Comparison of ENCODE assay signal across 8 cellular contexts in the genomic region with DNA sequence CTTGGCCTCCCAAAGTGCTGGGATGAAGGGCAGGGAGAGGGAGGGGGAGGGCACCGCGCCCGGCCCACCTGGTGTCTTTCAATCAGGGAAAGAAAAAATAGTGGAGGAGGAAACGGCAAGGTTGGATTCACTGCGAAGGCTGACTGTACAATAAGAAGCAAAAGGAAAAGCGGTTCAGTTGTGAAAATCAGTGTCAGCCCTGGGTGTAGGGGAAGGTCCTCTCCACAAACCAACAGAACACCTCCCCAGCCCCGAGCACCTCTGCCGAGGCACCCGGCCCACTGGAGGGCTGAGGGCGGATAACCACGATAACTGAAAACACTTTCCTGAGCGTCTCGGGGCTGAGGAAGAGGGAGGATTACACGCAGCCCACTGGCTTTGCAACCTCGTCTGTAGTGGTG. TPM values are rescaled to one million over a fixed set of nuclear protein-coding genes. Genes with fewer than 3 reads are reported as not detected.
A peak's percentile ranks its signal among the peaks of the same experiment; 100 is the strongest.
DNase-seq lines count a peak whose midpoint lies in the region; ATAC-seq, FAIRE-seq and TF ChIP-seq lines count a peak whose summit lies in the region.

No MANE protein-coding gene starts in this region.

- no peaks in the 10 kb centered on the region for H3K36me3 Mint-ChIP-seq in naive B cell

- peak overlapping the region; percentile 100 for H3K4me2 ChIP-seq in BLaER1
- peak overlapping the region; percentile 96 for H3K4me2 ChIP-seq in OCI-LY3 (ENCODE audit: low read length)
- H3K4me2 ChIP-seq in K562 (ENCODE audit: insufficient read depth, low read length) = peak overlapping the region; percentile 95

- no peak for TF ChIP-seq EP300 in K562 (IDR thresholded peaks at IDR 0.05; ENCODE audit: low read length)

- ATAC-seq in K562 = peak; percentile 1; the same call in 2 of the 3 replicates
- no peak for ATAC-seq in naive B cell (ENCODE audit: low read depth in 2 of 2)
- no peak for ATAC-seq in GM19467 (IDR thresholded peaks at IDR 0.05; ENCODE audit: unreplicated experiment)
- no peak for ATAC-seq in HG03175 (IDR thresholded peaks at IDR 0.05; ENCODE audit: unreplicated experiment)

- DNase-seq in K562 (ENCODE audit: extremely low read depth in 1 of 4, low spot score in 3 of 4) (peak in 2 of 4 experiments; percentile 35 to 51), naive B cell (no peak), NCI-H146 treated with DMSO at 0.1 percent for 48 hours (lab: John Stamatoyannopoulos, UW; ENCODE audit: unreplicated experiment) (no peak), NCI-H1417 treated with DMSO at 0.1 percent for 48 hours (lab: John Stamatoyannopoulos, UW) (no peak)

- H3K27me3 ChIP-seq in BLaER1 (no peaks in the 10 kb centered on the region), OCI-LY3 (ENCODE audit: low read depth, low read length) (no peaks in the 10 kb centered on the region), K562 (ENCODE audit: control insufficient read depth in 2 of 2, insufficient read depth in 2 of 2, low read length in 2 of 2) (no peaks in the 10 kb centered on the region; a peak in 1 of 5 replicates)

- H3K36me3 ChIP-seq in BLaER1 (peaks cover 16% of the 10 kb centered on the region), OCI-LY3 (replicated peaks; ENCODE audit: low read depth, low read length) (peaks cover 12% of the 10 kb centered on the region), K562 (ENCODE audit: control insufficient read depth, insufficient read depth, low read length) (peaks cover 15% of the 10 kb centered on the region)

- no peaks in the 10 kb centered on the region for H3K27me3 Mint-ChIP-seq in naive B cell

- TF ChIP-seq POLR2A in K562 (conservative IDR thresholded peaks at IDR 0.05) = no peak; the same call in 1 of the 2 replicates

- intact Hi-C loops in K562 (cut with micrococcal nuclease) = loop anchor here (5.0 to 10.0 kb wide), 4 partner anchors 52 to 694 kb away; partner anchors contain the start of genes APRT and ZNF778

- H2AFZ ChIP-seq in OCI-LY3 (ENCODE audit: low read depth, low read length) (no peak overlapping the region), K562 (ENCODE audit: low read depth, low read length) (peak overlapping the region; percentile 87)

- H3K27ac ChIP-seq in BLaER1 = peak overlapping the region; percentile 97
- H3K27ac ChIP-seq in OCI-LY3 (ENCODE audit: low read length) = no peak overlapping the region
- H3K27ac ChIP-seq in K562 (ENCODE audit: extremely low read depth, low read depth, low read length) = peak overlapping the region; percentile 90

- peak overlapping the region; percentile 63 to 86 (median 71) for H3K4me3 Mint-ChIP-seq in naive B cell

- H3K27ac Mint-ChIP-seq in naive B cell = peak overlapping the region in 4 of 6 donors; percentile 57 to 90 (median 80)

- CTCF ChIA-PET in K562 (lab: Yijun Ruan, JAX; ENCODE audit: low intra/inter-chr PET ratio) = interaction anchor here (0.9 kb wide), 1 partner anchor 173 kb away, joined by 3 read pairs; no protein-coding TSS in a partner anchor

- H3K4me3 ChIP-seq in BLaER1 (peak overlapping the region; percentile 98), OCI-LY3 (ENCODE audit: low read length) (peak overlapping the region; percentile 79; the same call in 1 of the 2 replicates), K562 (peak overlapping the region; percentile 77)

- no peaks in the 10 kb centered on the region for H3K9me1 ChIP-seq in K562 (ENCODE audit: control insufficient read depth, insufficient read depth, low read length)

- FAIRE-seq in K562 (lab: Jason Lieb, UNC) = peak; percentile 74

- H3K9ac ChIP-seq in BLaER1 = peak overlapping the region; percentile 98
- no peak overlapping the region for H3K9ac ChIP-seq in OCI-LY3 (ENCODE audit: low read length)
- peak overlapping the region; percentile 93 to 99 for H3K9ac ChIP-seq in K562 (ENCODE audit: insufficient read depth in 1 of 2, low read depth in 2 of 2, low read length in 2 of 2)

- peaks cover 62% of the 10 kb centered on the region for H3K4me1 ChIP-seq in BLaER1
- H3K4me1 ChIP-seq in OCI-LY3 (ENCODE audit: low read length) = peaks cover 28% of the 10 kb centered on the region
- H3K4me1 ChIP-seq in K562 (replicated peaks in 1 of 2; ENCODE audit: control insufficient read depth in 2 of 2, insufficient read depth in 2 of 2, low read length in 2 of 2) = peaks cover 36 to 67% of the 10 kb centered on the region in 2 experiments; a peak in 4 of 5 replicates

- BruUV-seq in K562 (replicated peaks; lab: Mats Ljungman, UMichigan) = no TSS peak

- H3K79me2 ChIP-seq in OCI-LY3 (ENCODE audit: low read length) (peaks cover 41% of the 10 kb centered on the region), K562 (ENCODE audit: control insufficient read depth, insufficient read depth, low read length) (peaks cover 56% of the 10 kb centered on the region)

- H3K4me1 Mint-ChIP-seq in naive B cell = peaks cover 12 to 39% (median 16%) of the 10 kb centered on the region in 3 donors

- H3K9me3 ChIP-seq in BLaER1 (no peaks in the 10 kb centered on the region), OCI-LY3 (ENCODE audit: insufficient read depth, low read length) (no peaks in the 10 kb centered on the region), K562 (replicated peaks; ENCODE audit: control insufficient read depth, insufficient read depth, low read depth, low read length) (no peaks in the 10 kb centered on the region)

- peaks cover 29% of the 10 kb centered on the region for H4K20me1 ChIP-seq in BLaER1
- peaks cover 4% of the 10 kb centered on the region; the same call in 1 of the 2 replicates for H4K20me1 ChIP-seq in OCI-LY3 (ENCODE audit: insufficient read depth, low read length)
- H4K20me1 ChIP-seq in K562 (replicated peaks; ENCODE audit: control insufficient read depth, insufficient read depth, low read length) = no peaks in the 10 kb centered on the region; the same call in 1 of the 2 replicates

- TF ChIP-seq CTCF in OCI-LY3 (IDR thresholded peaks at IDR 0.05; ENCODE audit: low read depth, low read length) (no peak), K562 (IDR thresholded peaks at IDR 0.05 in 2 of 3, conservative IDR thresholded peaks at IDR 0.05 in 1 of 3; ENCODE audit: insufficient read depth in 2 of 3, low read depth in 1 of 3, low read length in 3 of 3) (no peak)

- in situ Hi-C loops in K562 (cut with MboI) = no loop called here

- 0% methylated on average over 14 of the region's 15 CpGs for WGBS in K562 (ENCODE audit: insufficient coverage, low coverage, missing lambda C conversion rate)

- TF ChIP-seq RAD21 in K562 (CRISPR knock-in tag; conservative IDR thresholded peaks at IDR 0.05 in 1 of 2, IDR thresholded peaks at IDR 0.05 in 1 of 2) = no peak

- H3K9me3 Mint-ChIP-seq in naive B cell = no peaks in the 10 kb centered on the region

- POLR2A ChIA-PET in K562 (lab: Yijun Ruan, JAX) = interaction anchor here (0.7 to 2.0 kb wide), 8 partner anchors 8 to 723 kb away, joined by 3 to 9 read pairs (median 4); no protein-coding TSS in a partner anchor

RNA-seq across cellular contexts. Expression of gene SPG7, which starts 1.4 kb away (rescaled TPM):
- total RNA-seq in K562 (2011; cell fraction: chromatin; rRNA removed; ENCODE audit: low replicate concordance) = 538 and 821 TPM in 2 replicates
- total RNA-seq in K562 (2011; cell fraction: nucleolus; rRNA removed) = 360 and 372 TPM in 2 replicates
- total RNA-seq in K562 (2011; cell fraction: nucleoplasm; rRNA removed) = 370 and 431 TPM in 2 replicates
- total RNA-seq in K562 (2014; rRNA removed) = 67.4 and 136 TPM in 2 replicates
- 37.3 and 41.2 TPM in 2 replicates for total RNA-seq in K562 (2014; rRNA removed; fragmentation: Illumina TruSeq; extraction: Trizol)
- 51.9 and 55.5 TPM in 2 replicates for total RNA-seq in K562 (2015; rRNA removed; fragmentation: Illumina TruSeq; extraction: Trizol)
- 74.8 and 75.4 TPM in 2 replicates for total RNA-seq in K562 (2021)
- polyA plus RNA-seq in K562 (2011; rRNA removed) = 44.2 and 53.2 TPM in 2 replicates
- 33.7 and 35.7 TPM in 2 replicates for polyA plus RNA-seq in K562 (2011; cell fraction: cytosol; rRNA removed)
- polyA plus RNA-seq in K562 (2011; cell fraction: nucleus; rRNA removed) = 243 and 279 TPM in 2 replicates
- 41.5 and 49.6 TPM in 2 replicates for polyA plus RNA-seq in K562 (2012)
- 49.2 and 49.4 TPM in 2 replicates for polyA plus RNA-seq in K562 (2014; fragmentation: Illumina TruSeq; extraction: Trizol)
- polyA plus RNA-seq in K562 (2014; fragmentation: Nextera tagmentation; extraction: Ambion mirVana) = 1 to 10 TPM; 5.8 to 7.0 TPM
- polyA plus RNA-seq in K562 (2014; rRNA removed) = 62.6 and 89.1 TPM in 2 replicates
- polyA minus RNA-seq in K562 (2011; rRNA and poly(A)+ RNA removed) = 44.3 and 53.3 TPM in 2 replicates
- 30.5 and 50.1 TPM in 2 replicates for polyA minus RNA-seq in K562 (2011; cell fraction: cytosol; rRNA and poly(A)+ RNA removed)
- polyA minus RNA-seq in K562 (2011; cell fraction: nucleus; rRNA and poly(A)+ RNA removed) = 79.4 and 87.9 TPM in 2 replicates
- polyA plus RNA-seq in naive B cell (ENCODE audit: low read depth in 6 of 6) = 10 to 100 TPM; 34.8 to 54.1 (median 40.0) TPM

RNA-seq across cellular contexts. Expression of gene ANKRD11, which starts 16.4 kb away (rescaled TPM):
- 521 and 557 TPM in 2 replicates for total RNA-seq in K562 (2011; cell fraction: chromatin; rRNA removed; ENCODE audit: low replicate concordance)
- 219 and 271 TPM in 2 replicates for total RNA-seq in K562 (2011; cell fraction: nucleolus; rRNA removed)
- total RNA-seq in K562 (2011; cell fraction: nucleoplasm; rRNA removed) = 280 and 307 TPM in 2 replicates
- total RNA-seq in K562 (2014; rRNA removed) (49.2 and 58.7 TPM in 2 replicates), K562 (2014; rRNA removed; fragmentation: Illumina TruSeq; extraction: Trizol) (25.4 and 31.7 TPM in 2 replicates), K562 (2015; rRNA removed; fragmentation: Illumina TruSeq; extraction: Trizol) (26.9 and 27.6 TPM in 2 replicates), K562 (2021) (114 and 126 TPM in 2 replicates)
- polyA plus RNA-seq in K562 (2011; rRNA removed) (24.1 and 24.5 TPM in 2 replicates), K562 (2014; fragmentation: Illumina TruSeq; extraction: Trizol) (41.9 and 66.8 TPM in 2 replicates), K562 (2014; fragmentation: Nextera tagmentation; extraction: Ambion mirVana) (1 to 10 TPM; 4.7 to 5.4 TPM), K562 (2014; rRNA removed) (75.6 and 83.7 TPM in 2 replicates), naive B cell (ENCODE audit: low read depth in 6 of 6) (10 to 100 TPM in 3 of 6 donors, 1 to 10 TPM in 2, under 1 TPM in 1; 0.78 to 24.8 (median 10.1) TPM)
- polyA plus RNA-seq in K562 (2011; cell fraction: cytosol; rRNA removed) = 24.1 and 43.3 TPM in 2 replicates
- polyA plus RNA-seq in K562 (2011; cell fraction: nucleus; rRNA removed) = 82.4 and 115 TPM in 2 replicates
- 58.0 and 101 TPM in 2 replicates for polyA plus RNA-seq in K562 (2012)
- polyA minus RNA-seq in K562 (2011; rRNA and poly(A)+ RNA removed) = 22.7 and 27.7 TPM in 2 replicates
- 41.4 and 57.3 TPM in 2 replicates for polyA minus RNA-seq in K562 (2011; cell fraction: cytosol; rRNA and poly(A)+ RNA removed)
- polyA minus RNA-seq in K562 (2011; cell fraction: nucleus; rRNA and poly(A)+ RNA removed) = 37.2 and 51.5 TPM in 2 replicates

RNA-seq across cellular contexts. Expression of gene RPL13, which starts 53.7 kb away (rescaled TPM):
- total RNA-seq in K562 (2011; cell fraction: chromatin; rRNA removed; ENCODE audit: low replicate concordance) = 190 and 375 TPM in 2 replicates
- 1,145 and 1,282 TPM in 2 replicates for total RNA-seq in K562 (2011; cell fraction: nucleolus; rRNA removed)
- total RNA-seq in K562 (2011; cell fraction: nucleoplasm; rRNA removed) = 741 and 1,472 TPM in 2 replicates
- 6,042 and 8,261 TPM in 2 replicates for total RNA-seq in K562 (2014; rRNA removed)
- 916 and 1,208 TPM in 2 replicates for total RNA-seq in K562 (2014; rRNA removed; fragmentation: Illumina TruSeq; extraction: Trizol)
- 2,074 and 2,169 TPM in 2 replicates for total RNA-seq in K562 (2015; rRNA removed; fragmentation: Illumina TruSeq; extraction: Trizol)
- total RNA-seq in K562 (2021) = 2,859 and 3,283 TPM in 2 replicates
- polyA plus RNA-seq in K562 (2011; rRNA removed) = 1,633 and 2,887 TPM in 2 replicates
- 3,426 and 8,334 TPM in 2 replicates for polyA plus RNA-seq in K562 (2011; cell fraction: cytosol; rRNA removed)
- 2,104 and 2,686 TPM in 2 replicates for polyA plus RNA-seq in K562 (2011; cell fraction: nucleus; rRNA removed)
- 2,765 and 5,488 TPM in 2 replicates for polyA plus RNA-seq in K562 (2012)
- 1,258 and 1,518 TPM in 2 replicates for polyA plus RNA-seq in K562 (2014; fragmentation: Illumina TruSeq; extraction: Trizol)
- 100 to 1,000 TPM; 227 to 348 TPM for polyA plus RNA-seq in K562 (2014; fragmentation: Nextera tagmentation; extraction: Ambion mirVana)
- polyA plus RNA-seq in K562 (2014; rRNA removed) = 4,293 and 4,381 TPM in 2 replicates
- polyA minus RNA-seq in K562 (2011; rRNA and poly(A)+ RNA removed) = 413 and 474 TPM in 2 replicates
- polyA minus RNA-seq in K562 (2011; cell fraction: cytosol; rRNA and poly(A)+ RNA removed) = 1,370 and 2,343 TPM in 2 replicates
- polyA minus RNA-seq in K562 (2011; cell fraction: nucleus; rRNA and poly(A)+ RNA removed) = 505 and 641 TPM in 2 replicates
- polyA plus RNA-seq in naive B cell (ENCODE audit: low read depth in 6 of 6) = 1,000 to 10,000 TPM; 3,620 to 5,980 (median 5,028) TPM
